In genomic region chr17:37518816-37519215, GRCh38 we compare ENCODE assay signal across 14 cellular contexts. TPM values are rescaled to one million over a fixed set of nuclear protein-coding genes. Genes with fewer than 3 reads are reported as not detected.
DNase-seq lines count a peak whose midpoint lies in the region; ATAC-seq and TF ChIP-seq lines count a peak whose summit lies in the region.
"Had no signal": no experiment of that assay in that cellular context is flagged by ENCODE, and none has a peak within 500 bp of the region (broad histone marks: within the 10 kb centered on the region; RNA-seq: fewer than 3 reads in every experiment).

No MANE protein-coding gene starts in this region.

- peaks cover 33% of the 10 kb centered on the region for H3K36me3 ChIP-seq in CD8-positive, alpha-beta memory T cell (ENCODE audit: insufficient read depth, low read length)
- peaks cover 62% of the 10 kb centered on the region for H3K36me3 ChIP-seq in Loucy (ENCODE audit: insufficient read depth, low read length)

- H2AFZ ChIP-seq in Loucy (ENCODE audit: low read length) = no peak overlapping the region

- no peaks in the 10 kb centered on the region for H3K27me3 Mint-ChIP-seq in CD8-positive, alpha-beta memory T cell
- H3K27me3 Mint-ChIP-seq in chondrocyte (ENCODE audit: low read depth) = no peaks in the 10 kb centered on the region
- no peaks in the 10 kb centered on the region for H3K27me3 Mint-ChIP-seq in natural killer cell treated with Interleukin-12 subunit alpha and Interleukin-12 subunit beta and Interleukin-15 and Interleukin-18, amount 100 ng/mL, for 72 hours

- TF ChIP-seq CTCF in Loucy (conservative IDR thresholded peaks at IDR 0.05; ENCODE audit: low read length) (peak; percentile 30; the same call in 1 of the 2 replicates), chondrocyte (IDR thresholded peaks at IDR 0.05) (peak; percentile 30)

- H3K9ac ChIP-seq in Loucy (ENCODE audit: low read depth, low read length, poor library complexity, severe bottlenecking) = peak overlapping the region; percentile 39

- peaks cover 0 to 82% (median 19%) of the 10 kb centered on the region in 3 donors for H3K36me3 Mint-ChIP-seq in CD8-positive, alpha-beta memory T cell
- peaks cover 24% of the 10 kb centered on the region for H3K36me3 Mint-ChIP-seq in chondrocyte (ENCODE audit: low read depth)
- peaks cover 21% of the 10 kb centered on the region for H3K36me3 Mint-ChIP-seq in natural killer cell treated with Interleukin-12 subunit alpha and Interleukin-12 subunit beta and Interleukin-15 and Interleukin-18, amount 100 ng/mL, for 72 hours

- peak overlapping the region; percentile 67 for H3K4me2 ChIP-seq in Loucy (ENCODE audit: low read depth, low read length, poor library complexity, severe bottlenecking)

- H3K27ac Mint-ChIP-seq in CD8-positive, alpha-beta memory T cell = peak overlapping the region in 6 of 8 donors; percentile 2 to 80 (median 43)
- no peak overlapping the region for H3K27ac Mint-ChIP-seq in chondrocyte (ENCODE audit: unreplicated experiment)
- H3K27ac Mint-ChIP-seq in natural killer cell treated with Interleukin-12 subunit alpha and Interleukin-12 subunit beta and Interleukin-15 and Interleukin-18, amount 100 ng/mL, for 72 hours = peak overlapping the region; percentile 79 to 81

- no peaks in the 10 kb centered on the region for H3K4me1 ChIP-seq in CD8-positive, alpha-beta memory T cell (ENCODE audit: insufficient read depth, low read length)
- H3K4me1 ChIP-seq in Loucy (ENCODE audit: insufficient read depth, low read length, poor library complexity, severe bottlenecking) = peaks cover 28% of the 10 kb centered on the region
- H3K4me1 ChIP-seq: stomach had no signal

- H4K20me1 ChIP-seq in Loucy (ENCODE audit: insufficient read depth, low read length, poor library complexity, severe bottlenecking) = peaks cover 4% of the 10 kb centered on the region

- CTCF ChIA-PET in CD8-positive, alpha-beta memory T cell (lab: Charles Lee) = interaction anchor here (1.1 kb wide), 1 partner anchor 17 kb away, joined by 4 read pairs; no protein-coding TSS in a partner anchor

- no peaks in the 10 kb centered on the region for H3K9me2 ChIP-seq in Loucy (replicated peaks; ENCODE audit: low read depth, low read length)

- peaks cover 19 to 32% (median 20%) of the 10 kb centered on the region in 3 donors for H3K4me1 Mint-ChIP-seq in CD8-positive, alpha-beta memory T cell
- H3K4me1 Mint-ChIP-seq in chondrocyte (ENCODE audit: low read depth) = peaks cover 15% of the 10 kb centered on the region
- peaks cover 16 to 27% of the 10 kb centered on the region in 2 donors for H3K4me1 Mint-ChIP-seq in natural killer cell treated with Interleukin-12 subunit alpha and Interleukin-12 subunit beta and Interleukin-15 and Interleukin-18, amount 100 ng/mL, for 72 hours (ENCODE audit: low read depth in 2 of 2)

- no peaks in the 10 kb centered on the region for H3K27me3 ChIP-seq in CD8-positive, alpha-beta memory T cell (ENCODE audit: insufficient read depth, low read length, poor library complexity, severe bottlenecking)
- no peaks in the 10 kb centered on the region for H3K27me3 ChIP-seq in Loucy (ENCODE audit: insufficient read depth, low read length, poor library complexity, severe bottlenecking)
- H3K27me3 ChIP-seq: stomach had no signal

- POLR2A ChIA-PET in CD8-positive, alpha-beta memory T cell (lab: Charles Lee) = no interaction called here

- H3F3A ChIP-seq in Loucy (ENCODE audit: low read depth) = peaks cover 11% of the 10 kb centered on the region

- no peaks in the 10 kb centered on the region for H3K9me3 Mint-ChIP-seq in CD8-positive, alpha-beta memory T cell
- no peaks in the 10 kb centered on the region for H3K9me3 Mint-ChIP-seq in chondrocyte (ENCODE audit: low read depth)
- H3K9me3 Mint-ChIP-seq in natural killer cell treated with Interleukin-12 subunit alpha and Interleukin-12 subunit beta and Interleukin-15 and Interleukin-18, amount 100 ng/mL, for 72 hours = no peaks in the 10 kb centered on the region

- no peak overlapping the region for H3K4me3 ChIP-seq in CD8-positive, alpha-beta memory T cell (ENCODE audit: low read length)
- peak overlapping the region; percentile 38 for H3K4me3 ChIP-seq in Loucy (ENCODE audit: low read length, poor library complexity, severe bottlenecking)
- H3K4me3 ChIP-seq: stomach had no signal

- H3K27ac ChIP-seq in CD8-positive, alpha-beta memory T cell (ENCODE audit: low read depth, low read length) = no peak overlapping the region
- H3K27ac ChIP-seq: stomach had no signal

- H3K9me3 ChIP-seq in CD8-positive, alpha-beta memory T cell (ENCODE audit: low read length) = no peaks in the 10 kb centered on the region
- no peaks in the 10 kb centered on the region for H3K9me3 ChIP-seq in Loucy (ENCODE audit: insufficient read depth, low read depth, low read length)
- H3K9me3 ChIP-seq: stomach had no signal

- no peak for DNase-seq in CD8-positive, alpha-beta memory T cell
- DNase-seq in chondrocyte (ENCODE audit: low spot score) = no peak
- DNase-seq in natural killer cell treated with Interleukin-12 subunit alpha and Interleukin-12 subunit beta and Interleukin-15 and Interleukin-18, amount 100 ng/mL, for 72 hours (ENCODE audit: low spot score) = no peak
- no peak for DNase-seq in NCI-H1417 (lab: John Stamatoyannopoulos, UW)
- DNase-seq in SHP77 treated with DMSO at 0.1 percent for 48 hours (lab: John Stamatoyannopoulos, UW) = no peak
- DNase-seq in AG20443 (ENCODE audit: low spot score) = no peak
- DNase-seq: activated CD4-positive, CD25-positive, alpha-beta regulatory T cell; Karpas-422; kidney glomerular epithelial cell; NCI-H2081; stomach had no signal

- no peak overlapping the region for H3K4me3 Mint-ChIP-seq in CD8-positive, alpha-beta memory T cell
- H3K4me3 Mint-ChIP-seq in chondrocyte (ENCODE audit: unreplicated experiment) = no peak overlapping the region
- no peak overlapping the region for H3K4me3 Mint-ChIP-seq in natural killer cell treated with Interleukin-12 subunit alpha and Interleukin-12 subunit beta and Interleukin-15 and Interleukin-18, amount 100 ng/mL, for 72 hours

- H3K79me2 ChIP-seq in Loucy (ENCODE audit: insufficient read depth, low read length) = no peaks in the 10 kb centered on the region

- no peak for ATAC-seq in natural killer cell treated with Interleukin-12 subunit alpha and Interleukin-12 subunit beta and Interleukin-15 and Interleukin-18, amount 100 ng/mL, for 72 hours
- no peak for ATAC-seq in GM19397 (IDR thresholded peaks at IDR 0.05; ENCODE audit: unreplicated experiment)
- ATAC-seq: sciatic nerve had no signal

RNA-seq across cellular contexts. Expression of gene DUSP14, which starts 29.1 kb away (rescaled TPM):
- 10 to 100 TPM; 18.7 to 18.9 TPM for total RNA-seq in CD8-positive, alpha-beta memory T cell
- 19.0 TPM for polyA plus RNA-seq in CD8-positive, alpha-beta memory T cell
- 33.6 to 37.3 TPM (median 34.7 TPM) in 3 replicates for total RNA-seq in chondrocyte
- 10 to 100 TPM in 1 of 2 donors, 1 to 10 TPM in 1; 8.2 to 10.2 TPM for total RNA-seq in natural killer cell treated with Interleukin-12 subunit alpha and Interleukin-12 subunit beta and Interleukin-15 and Interleukin-18, amount 100 ng/mL, for 72 hours
